2 cellular contexts compared by ENCODE assay signal in the genomic region with DNA sequence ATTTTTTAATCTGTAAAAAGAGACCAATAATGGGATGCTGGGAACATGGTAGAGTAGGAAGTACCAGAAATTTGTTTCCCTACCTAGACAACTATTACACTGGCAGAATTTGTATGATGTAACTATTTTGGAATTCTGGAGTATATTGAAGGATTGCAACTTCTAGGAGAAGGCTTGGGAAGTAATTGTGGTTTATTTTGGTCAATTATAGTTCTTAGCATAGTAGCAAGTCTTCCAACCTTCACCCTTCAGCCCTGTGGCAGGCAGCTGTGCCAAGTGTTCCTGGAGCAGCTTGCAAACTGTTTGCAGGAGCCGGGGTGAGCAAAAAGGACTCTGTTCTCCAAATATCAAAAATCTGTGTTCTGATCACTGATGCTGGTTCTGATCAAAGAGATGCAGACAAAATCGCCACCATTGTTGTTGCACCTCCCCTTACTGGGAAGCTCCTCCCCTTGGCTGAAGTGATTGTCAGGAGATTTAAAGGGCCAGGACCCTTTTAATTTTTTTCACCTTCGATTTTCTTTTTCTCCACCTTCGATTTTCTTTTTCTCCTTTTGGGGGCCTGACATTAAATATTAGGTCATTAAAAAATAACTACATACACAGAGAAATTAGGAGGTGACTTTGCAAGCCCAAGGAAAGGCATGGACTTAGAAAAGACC.
TF ChIP-seq lines count a peak whose summit lies in the region.

No MANE protein-coding gene starts in this region.

TF ChIP-seq in GM23338, 12 proteins besides CTCF, POLR2A, EP300 and RAD21 (continues in another document):
- TF ChIP-seq JUNB (IDR thresholded peaks at IDR 0.05; ENCODE audit: unreplicated experiment) (no peak), STAT1 (IDR thresholded peaks at IDR 0.05; ENCODE audit: unreplicated experiment) (no peak), CREB1 (CRISPR knock-in tag; IDR thresholded peaks at IDR 0.05; ENCODE audit: low read depth) (no peak), POLR2AphosphoS5 (IDR thresholded peaks at IDR 0.05; ENCODE audit: low read depth) (no peak), EZH2phosphoT487 (IDR thresholded peaks at IDR 0.05; ENCODE audit: unreplicated experiment) (no peak), ZNF114 (CRISPR knock-in tag; IDR thresholded peaks at IDR 0.05) (no peak), EZH2 (IDR thresholded peaks at IDR 0.05; ENCODE audit: low read depth, unreplicated experiment) (no peak)
- TF ChIP-seq, protein P1, sequence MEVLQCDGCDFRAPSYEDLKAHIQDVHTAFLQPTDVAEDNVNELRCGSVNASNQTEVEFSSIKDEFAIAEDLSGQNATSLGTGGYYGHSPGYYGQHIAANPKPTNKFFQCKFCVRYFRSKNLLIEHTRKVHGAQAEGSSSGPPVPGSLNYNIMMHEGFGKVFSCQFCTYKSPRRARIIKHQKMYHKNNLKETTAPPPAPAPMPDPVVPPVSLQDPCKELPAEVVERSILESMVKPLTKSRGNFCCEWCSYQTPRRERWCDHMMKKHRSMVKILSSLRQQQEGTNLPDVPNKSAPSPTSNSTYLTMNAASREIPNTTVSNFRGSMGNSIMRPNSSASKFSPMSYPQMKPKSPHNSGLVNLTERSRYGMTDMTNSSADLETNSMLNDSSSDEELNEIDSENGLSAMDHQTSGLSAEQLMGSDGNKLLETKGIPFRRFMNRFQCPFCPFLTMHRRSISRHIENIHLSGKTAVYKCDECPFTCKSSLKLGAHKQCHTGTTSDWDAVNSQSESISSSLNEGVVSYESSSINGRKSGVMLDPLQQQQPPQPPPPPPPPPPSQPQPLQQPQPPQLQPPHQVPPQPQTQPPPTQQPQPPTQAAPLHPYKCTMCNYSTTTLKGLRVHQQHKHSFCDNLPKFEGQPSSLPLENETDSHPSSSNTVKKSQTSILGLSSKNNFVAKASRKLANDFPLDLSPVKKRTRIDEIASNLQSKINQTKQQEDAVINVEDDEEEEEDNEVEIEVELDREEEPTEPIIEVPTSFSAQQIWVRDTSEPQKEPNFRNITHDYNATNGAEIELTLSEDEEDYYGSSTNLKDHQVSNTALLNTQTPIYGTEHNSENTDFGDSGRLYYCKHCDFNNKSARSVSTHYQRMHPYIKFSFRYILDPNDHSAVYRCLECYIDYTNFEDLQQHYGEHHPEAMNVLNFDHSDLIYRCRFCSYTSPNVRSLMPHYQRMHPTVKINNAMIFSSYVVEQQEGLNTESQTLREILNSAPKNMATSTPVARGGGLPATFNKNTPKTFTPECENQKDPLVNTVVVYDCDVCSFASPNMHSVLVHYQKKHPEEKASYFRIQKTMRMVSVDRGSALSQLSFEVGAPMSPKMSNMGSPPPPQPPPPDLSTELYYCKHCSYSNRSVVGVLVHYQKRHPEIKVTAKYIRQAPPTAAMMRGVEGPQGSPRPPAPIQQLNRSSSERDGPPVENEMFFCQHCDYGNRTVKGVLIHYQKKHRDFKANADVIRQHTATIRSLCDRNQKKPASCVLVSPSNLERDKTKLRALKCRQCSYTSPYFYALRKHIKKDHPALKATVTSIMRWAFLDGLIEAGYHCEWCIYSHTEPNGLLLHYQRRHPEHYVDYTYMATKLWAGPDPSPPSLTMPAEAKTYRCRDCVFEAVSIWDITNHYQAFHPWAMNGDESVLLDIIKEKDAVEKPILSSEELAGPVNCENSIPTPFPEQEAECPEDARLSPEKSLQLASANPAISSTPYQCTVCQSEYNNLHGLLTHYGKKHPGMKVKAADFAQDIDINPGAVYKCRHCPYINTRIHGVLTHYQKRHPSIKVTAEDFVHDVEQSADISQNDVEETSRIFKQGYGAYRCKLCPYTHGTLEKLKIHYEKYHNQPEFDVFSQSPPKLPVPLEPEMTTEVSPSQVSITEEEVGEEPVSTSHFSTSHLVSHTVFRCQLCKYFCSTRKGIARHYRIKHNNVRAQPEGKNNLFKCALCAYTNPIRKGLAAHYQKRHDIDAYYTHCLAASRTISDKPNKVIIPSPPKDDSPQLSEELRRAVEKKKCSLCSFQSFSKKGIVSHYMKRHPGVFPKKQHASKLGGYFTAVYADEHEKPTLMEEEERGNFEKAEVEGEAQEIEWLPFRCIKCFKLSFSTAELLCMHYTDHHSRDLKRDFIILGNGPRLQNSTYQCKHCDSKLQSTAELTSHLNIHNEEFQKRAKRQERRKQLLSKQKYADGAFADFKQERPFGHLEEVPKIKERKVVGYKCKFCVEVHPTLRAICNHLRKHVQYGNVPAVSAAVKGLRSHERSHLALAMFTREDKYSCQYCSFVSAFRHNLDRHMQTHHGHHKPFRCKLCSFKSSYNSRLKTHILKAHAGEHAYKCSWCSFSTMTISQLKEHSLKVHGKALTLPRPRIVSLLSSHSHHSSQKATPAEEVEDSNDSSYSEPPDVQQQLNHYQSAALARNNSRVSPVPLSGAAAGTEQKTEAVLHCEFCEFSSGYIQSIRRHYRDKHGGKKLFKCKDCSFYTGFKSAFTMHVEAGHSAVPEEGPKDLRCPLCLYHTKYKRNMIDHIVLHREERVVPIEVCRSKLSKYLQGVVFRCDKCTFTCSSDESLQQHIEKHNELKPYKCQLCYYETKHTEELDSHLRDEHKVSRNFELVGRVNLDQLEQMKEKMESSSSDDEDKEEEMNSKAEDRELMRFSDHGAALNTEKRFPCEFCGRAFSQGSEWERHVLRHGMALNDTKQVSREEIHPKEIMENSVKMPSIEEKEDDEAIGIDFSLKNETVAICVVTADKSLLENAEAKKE (CRISPR knock-in tag; IDR thresholded peaks at IDR 0.05), result no peak
- TF ChIP-seq, protein P2, sequence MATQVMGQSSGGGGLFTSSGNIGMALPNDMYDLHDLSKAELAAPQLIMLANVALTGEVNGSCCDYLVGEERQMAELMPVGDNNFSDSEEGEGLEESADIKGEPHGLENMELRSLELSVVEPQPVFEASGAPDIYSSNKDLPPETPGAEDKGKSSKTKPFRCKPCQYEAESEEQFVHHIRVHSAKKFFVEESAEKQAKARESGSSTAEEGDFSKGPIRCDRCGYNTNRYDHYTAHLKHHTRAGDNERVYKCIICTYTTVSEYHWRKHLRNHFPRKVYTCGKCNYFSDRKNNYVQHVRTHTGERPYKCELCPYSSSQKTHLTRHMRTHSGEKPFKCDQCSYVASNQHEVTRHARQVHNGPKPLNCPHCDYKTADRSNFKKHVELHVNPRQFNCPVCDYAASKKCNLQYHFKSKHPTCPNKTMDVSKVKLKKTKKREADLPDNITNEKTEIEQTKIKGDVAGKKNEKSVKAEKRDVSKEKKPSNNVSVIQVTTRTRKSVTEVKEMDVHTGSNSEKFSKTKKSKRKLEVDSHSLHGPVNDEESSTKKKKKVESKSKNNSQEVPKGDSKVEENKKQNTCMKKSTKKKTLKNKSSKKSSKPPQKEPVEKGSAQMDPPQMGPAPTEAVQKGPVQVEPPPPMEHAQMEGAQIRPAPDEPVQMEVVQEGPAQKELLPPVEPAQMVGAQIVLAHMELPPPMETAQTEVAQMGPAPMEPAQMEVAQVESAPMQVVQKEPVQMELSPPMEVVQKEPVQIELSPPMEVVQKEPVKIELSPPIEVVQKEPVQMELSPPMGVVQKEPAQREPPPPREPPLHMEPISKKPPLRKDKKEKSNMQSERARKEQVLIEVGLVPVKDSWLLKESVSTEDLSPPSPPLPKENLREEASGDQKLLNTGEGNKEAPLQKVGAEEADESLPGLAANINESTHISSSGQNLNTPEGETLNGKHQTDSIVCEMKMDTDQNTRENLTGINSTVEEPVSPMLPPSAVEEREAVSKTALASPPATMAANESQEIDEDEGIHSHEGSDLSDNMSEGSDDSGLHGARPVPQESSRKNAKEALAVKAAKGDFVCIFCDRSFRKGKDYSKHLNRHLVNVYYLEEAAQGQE (IDR thresholded peaks at IDR 0.05; ENCODE audit: unreplicated experiment), result no peak

TF ChIP-seq in GM12878, 131 proteins besides CTCF, POLR2A, EP300 and RAD21:
- TF ChIP-seq, protein P3, sequence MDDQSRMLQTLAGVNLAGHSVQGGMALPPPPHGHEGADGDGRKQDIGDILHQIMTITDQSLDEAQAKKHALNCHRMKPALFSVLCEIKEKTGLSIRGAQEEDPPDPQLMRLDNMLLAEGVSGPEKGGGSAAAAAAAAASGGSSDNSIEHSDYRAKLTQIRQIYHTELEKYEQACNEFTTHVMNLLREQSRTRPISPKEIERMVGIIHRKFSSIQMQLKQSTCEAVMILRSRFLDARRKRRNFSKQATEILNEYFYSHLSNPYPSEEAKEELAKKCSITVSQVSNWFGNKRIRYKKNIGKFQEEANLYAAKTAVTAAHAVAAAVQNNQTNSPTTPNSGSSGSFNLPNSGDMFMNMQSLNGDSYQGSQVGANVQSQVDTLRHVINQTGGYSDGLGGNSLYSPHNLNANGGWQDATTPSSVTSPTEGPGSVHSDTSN (IDR thresholded peaks at IDR 0.05; ENCODE audit: insufficient replicate concordance, low read depth, low read length), result no peak
- no peak for TF ChIP-seq BHLHE40 (IDR thresholded peaks at IDR 0.05; ENCODE audit: borderline replicate concordance in 1 of 2, low read depth in 2 of 2, low read length in 1 of 2)
- no peak for TF ChIP-seq RBBP5 (conservative IDR thresholded peaks at IDR 0.05)
- TF ChIP-seq NR2C2 (IDR thresholded peaks at IDR 0.05; ENCODE audit: borderline replicate concordance, control insufficient read depth, insufficient read length, low read depth), result no peak
- TF ChIP-seq NFYA (IDR thresholded peaks at IDR 0.05; ENCODE audit: borderline replicate concordance, low read depth, low read length), result no peak
